Comparison of ENCODE assay signal across 15 cellular contexts in genomic region chr16:9109255-9109654, GRCh38. TPM values are rescaled to one million over a fixed set of nuclear protein-coding genes. Genes with fewer than 3 reads are reported as not detected.
DNase-seq lines count a peak whose midpoint lies in the region; ATAC-seq and TF ChIP-seq lines count a peak whose summit lies in the region.
"Had no signal": no experiment of that assay in that cellular context is flagged by ENCODE, and none has a peak within 500 bp of the region (broad histone marks: within the 10 kb centered on the region; RNA-seq: fewer than 3 reads in every experiment).

No MANE protein-coding gene starts in this region.

- no TSS peak for BruUV-seq in IMR-90 (replicated peaks; lab: Mats Ljungman, UMichigan)

- H3K4me1 ChIP-seq in CD4-positive, alpha-beta memory T cell (ENCODE audit: insufficient read depth, low read length) = peaks cover 99% of the 10 kb centered on the region
- H3K4me1 ChIP-seq in IMR-90 (ENCODE audit: control insufficient read depth, insufficient read depth, low read length) = peaks cover 32% of the 10 kb centered on the region

- no peak for TF ChIP-seq RAD21 in IMR-90 (IDR thresholded peaks at IDR 0.05; ENCODE audit: low read length)

- H2BK15ac ChIP-seq in IMR-90 (ENCODE audit: low read depth, low read length) = no peak overlapping the region

- peaks cover 0 to 52% of the 10 kb centered on the region in 2 experiments; a peak in 2 of 4 replicates for H3K79me1 ChIP-seq in IMR-90 (ENCODE audit: low read depth in 1 of 2, low read length in 2 of 2)

- no peak overlapping the region for H3K18ac ChIP-seq in IMR-90 (ENCODE audit: low read depth, low read length)

- no peak for TF ChIP-seq CTCF in IMR-90 (conservative IDR thresholded peaks at IDR 0.05; ENCODE audit: low read depth, low read length)
- no peak for TF ChIP-seq CTCF in osteocyte (IDR thresholded peaks at IDR 0.05)

- no peak for ATAC-seq in IMR-90 (ENCODE audit: low read depth)
- no peak for ATAC-seq in effector memory CD8-positive, alpha-beta T cell (replicated peaks)
- ATAC-seq: stimulated activated memory B cell treated with anti-CD40 and anti-IgM and Interleukin-4, amounts not matched to agents 10 μg/mL and 1 μg/mL and 100 μg/mL, for 72 hours had no signal

- dilution Hi-C loops in IMR-90 (cut with HindIII; ENCODE audit: low sequenced_read_pairs, unreplicated experiment) = no loop called here

- no peak overlapping the region for H3K4ac ChIP-seq in IMR-90 (ENCODE audit: low read depth, low read length)

- no peaks in the 10 kb centered on the region for H3K9me3 ChIP-seq in CD4-positive, alpha-beta memory T cell (ENCODE audit: control insufficient read depth in 1 of 2, low read length in 2 of 2)
- no peaks in the 10 kb centered on the region for H3K9me3 ChIP-seq in IMR-90 (ENCODE audit: control insufficient read depth, insufficient read depth, low read length)

- H2AK9ac ChIP-seq in IMR-90 (replicated peaks; ENCODE audit: low read depth, low read length, poor library complexity) = no peak overlapping the region

- POLR2A ChIA-PET in CD4-positive, alpha-beta memory T cell (lab: Charles Lee; ENCODE audit: partially characterized antibody) = interaction anchor here (1.1 to 1.8 kb wide), 2 partner anchors 18 to 190 kb away, joined by 3 to 7 read pairs; partner anchors contain the start of gene HAPSTR1
- POLR2A ChIA-PET in IMR-90 (lab: Charles Lee; ENCODE audit: unreplicated experiment) = no interaction called here
- POLR2A ChIA-PET in activated CD4-positive, alpha-beta T cell treated with anti-CD3 and anti-CD28 coated beads, Interleukin-2, amount 10 ng/mL, durations not matched to agents 7 days and 5 days (lab: Charles Lee) = no interaction called here

- H3K36me3 ChIP-seq in CD4-positive, alpha-beta memory T cell (ENCODE audit: insufficient read depth, low read length) = peaks cover 42% of the 10 kb centered on the region
- peaks cover 37% of the 10 kb centered on the region for H3K36me3 ChIP-seq in IMR-90 (ENCODE audit: control insufficient read depth, insufficient read depth, low read length)

- H2BK5ac ChIP-seq in IMR-90 (ENCODE audit: low read depth, low read length, poor library complexity, severe bottlenecking) = no peak overlapping the region

- peaks cover 27% of the 10 kb centered on the region for H3K9me1 ChIP-seq in IMR-90 (ENCODE audit: insufficient read depth, low read length)

- H3K27me3 ChIP-seq in CD4-positive, alpha-beta memory T cell (ENCODE audit: insufficient read depth, low read length) = no peaks in the 10 kb centered on the region
- no peaks in the 10 kb centered on the region for H3K27me3 ChIP-seq in IMR-90 (ENCODE audit: control insufficient read depth, insufficient read depth, low read length)

- DNase-seq in CD4-positive, alpha-beta memory T cell = no peak
- DNase-seq in IMR-90 = no peak
- DNase-seq in effector memory CD8-positive, alpha-beta T cell = no peak
- no peak for DNase-seq in osteocyte (ENCODE audit: extremely low spot score, unreplicated experiment)
- no peak for DNase-seq in kidney glomerular epithelial cell (lab: John Stamatoyannopoulos, UW)
- no peak for DNase-seq in HPDE6-E6E7 (ENCODE audit: extremely low spot score)
- no peak for DNase-seq in NCI-H128 (lab: John Stamatoyannopoulos, UW; ENCODE audit: unreplicated experiment)
- DNase-seq in activated CD4-positive, alpha-beta T cell treated with anti-CD3 and anti-CD28 coated beads, Interleukin-2, amount 10 ng/mL, durations not matched to agents 7 days and 5 days = no peak
- DNase-seq: activated CD4-positive, alpha-beta T cell treated with anti-CD3 and anti-CD28 coated beads for 48 hours; activated effector memory CD4-positive, alpha-beta T cell treated with anti-CD3 and anti-CD28 coated beads, Interleukin-2, amount 50 U/mL, for 16 hours; NCI-H1694 treated with DMSO at 0.1 percent for 48 hours; stimulated activated CD4-positive, alpha-beta T cell treated with anti-CD3 and anti-CD28 coated beads, Interleukin-4, amount 100 ng/mL, for 24 hours; T-helper 2 cell had no signal

- peaks cover 37 to 83% of the 10 kb centered on the region in 2 donors for H3K36me3 Mint-ChIP-seq in CD4-positive, alpha-beta memory T cell
- H3K36me3 Mint-ChIP-seq in effector memory CD8-positive, alpha-beta T cell (ENCODE audit: insufficient read depth) = peaks cover 97% of the 10 kb centered on the region
- H3K36me3 Mint-ChIP-seq in osteocyte (ENCODE audit: unreplicated experiment) = peaks cover 46% of the 10 kb centered on the region
- peaks cover 78% of the 10 kb centered on the region for H3K36me3 Mint-ChIP-seq in activated CD4-positive, alpha-beta T cell treated with anti-CD3 and anti-CD28 coated beads, Interleukin-2, amount 10 ng/mL, durations not matched to agents 7 days and 5 days (ENCODE audit: low read depth)

- no peak overlapping the region for H2AK5ac ChIP-seq in IMR-90 (ENCODE audit: low read depth, low read length)

- H4K91ac ChIP-seq in IMR-90 (ENCODE audit: insufficient read depth, low read depth, low read length) = no peak overlapping the region

- TF ChIP-seq POLR2A in IMR-90 (IDR thresholded peaks at IDR 0.05; ENCODE audit: low read depth, low read length) = no peak

- H2BK20ac ChIP-seq in IMR-90 (ENCODE audit: low read depth, low read length) = no peak overlapping the region

- no peaks in the 10 kb centered on the region for H3K27me3 Mint-ChIP-seq in CD4-positive, alpha-beta memory T cell
- H3K27me3 Mint-ChIP-seq in effector memory CD8-positive, alpha-beta T cell = no peaks in the 10 kb centered on the region
- no peaks in the 10 kb centered on the region for H3K27me3 Mint-ChIP-seq in osteocyte (ENCODE audit: unreplicated experiment)
- H3K27me3 Mint-ChIP-seq in activated CD4-positive, alpha-beta T cell treated with anti-CD3 and anti-CD28 coated beads, Interleukin-2, amount 10 ng/mL, durations not matched to agents 7 days and 5 days = no peaks in the 10 kb centered on the region
- H3K27me3 Mint-ChIP-seq: stimulated activated memory B cell treated with anti-CD40 and anti-IgM and Interleukin-4, amounts not matched to agents 10 μg/mL and 1 μg/mL and 100 μg/mL, for 72 hours had no signal

- no peak overlapping the region for H4K8ac ChIP-seq in IMR-90 (ENCODE audit: low read depth in 2 of 2, low read length in 2 of 2)

- H3K9ac ChIP-seq in IMR-90 (ENCODE audit: low read depth, low read length) = no peak overlapping the region

- WGBS in IMR-90 (ENCODE audit: extremely low coverage in 2 of 2, insufficient read length in 1 of 2), 2 experiments = 53% methylated on average over 3 of the region's 4 CpGs; no CpG with 5 or more reads in 1 of the 2 experiments

- H4K5ac ChIP-seq in IMR-90 (ENCODE audit: low read depth, low read length) = no peak overlapping the region

- CTCF ChIA-PET in CD4-positive, alpha-beta memory T cell (lab: Charles Lee; ENCODE audit: partially characterized antibody) = interaction anchor here (0.7 kb wide), 1 partner anchor 260 kb away, joined by 4 read pairs; no protein-coding TSS in a partner anchor
- CTCF ChIA-PET in IMR-90 (lab: Yijun Ruan, JAX) = no interaction called here
- CTCF ChIA-PET in activated CD4-positive, alpha-beta T cell treated with anti-CD3 and anti-CD28 coated beads, Interleukin-2, amount 10 ng/mL, durations not matched to agents 7 days and 5 days (lab: Charles Lee) = interaction anchor here (0.6 kb wide), 1 partner anchor 30 kb away, joined by 3 read pairs; no protein-coding TSS in a partner anchor

- H3K56ac ChIP-seq in IMR-90 (ENCODE audit: extremely low read depth, insufficient read depth, low read length) = no peak overlapping the region

- peak overlapping the region in 6 of 7 donors; percentile 5 to 83 (median 68) for H3K27ac Mint-ChIP-seq in CD4-positive, alpha-beta memory T cell
- H3K27ac Mint-ChIP-seq in effector memory CD8-positive, alpha-beta T cell = peak overlapping the region in 1 of 2 donors; percentile 83
- H3K27ac Mint-ChIP-seq in osteocyte (ENCODE audit: unreplicated experiment) = peak overlapping the region; percentile 14
- H3K27ac Mint-ChIP-seq in activated CD4-positive, alpha-beta T cell treated with anti-CD3 and anti-CD28 coated beads, Interleukin-2, amount 10 ng/mL, durations not matched to agents 7 days and 5 days = no peak overlapping the region
- H3K27ac Mint-ChIP-seq: stimulated activated memory B cell treated with anti-CD40 and anti-IgM and Interleukin-4, amounts not matched to agents 10 μg/mL and 1 μg/mL and 100 μg/mL, for 72 hours had no signal

- peaks cover 73 to 98% (median 88%) of the 10 kb centered on the region in 4 donors for H3K4me1 Mint-ChIP-seq in CD4-positive, alpha-beta memory T cell
- H3K4me1 Mint-ChIP-seq in effector memory CD8-positive, alpha-beta T cell (ENCODE audit: low read depth in 2 of 2) = peaks cover 63 to 80% of the 10 kb centered on the region in 2 donors
- H3K4me1 Mint-ChIP-seq in osteocyte (ENCODE audit: unreplicated experiment) = peaks cover 84% of the 10 kb centered on the region
- H3K4me1 Mint-ChIP-seq in activated CD4-positive, alpha-beta T cell treated with anti-CD3 and anti-CD28 coated beads, Interleukin-2, amount 10 ng/mL, durations not matched to agents 7 days and 5 days = peaks cover 75% of the 10 kb centered on the region

- H3K27ac ChIP-seq in CD4-positive, alpha-beta memory T cell (ENCODE audit: low read depth, low read length) = no peak overlapping the region
- H3K27ac ChIP-seq in IMR-90 (ENCODE audit: insufficient read depth, low read length) = peak overlapping the region; percentile 11; the same call in 1 of the 2 replicates
- H3K27ac ChIP-seq: RWPE1 had no signal

- intact Hi-C loops in CD4-positive, alpha-beta memory T cell (cut with micrococcal nuclease) = loop anchor here (2.0 kb wide), 1 partner anchor 14 kb away; no protein-coding TSS in a partner anchor
- intact Hi-C loops in IMR-90 (cut with micrococcal nuclease) = loop anchor here (5.0 kb wide), 1 partner anchor 147 kb away; the partner anchor contains the start of gene USP7

- no peak overlapping the region for H2AFZ ChIP-seq in IMR-90 (replicated peaks; ENCODE audit: low read length, poor library complexity)

- H3K4me2 ChIP-seq in IMR-90 (ENCODE audit: low read depth, low read length) = peak overlapping the region; percentile 8

- in situ Hi-C loops in IMR-90 (cut with MboI; ENCODE audit: low sequenced_read_pairs) = loop anchor here (25.0 kb wide), 1 partner anchor 1828 kb away; the partner anchor contains the start of genes CLEC16A and DEXI

- no peak overlapping the region for H2BK120ac ChIP-seq in IMR-90 (ENCODE audit: low read depth, low read length)

- H4K20me1 ChIP-seq in IMR-90 (ENCODE audit: insufficient read depth, low read length) = peaks cover 100% of the 10 kb centered on the region

- no peaks in the 10 kb centered on the region for H3K9me3 Mint-ChIP-seq in CD4-positive, alpha-beta memory T cell
- H3K9me3 Mint-ChIP-seq in effector memory CD8-positive, alpha-beta T cell = no peaks in the 10 kb centered on the region
- H3K9me3 Mint-ChIP-seq in osteocyte (ENCODE audit: unreplicated experiment) = no peaks in the 10 kb centered on the region
- H3K9me3 Mint-ChIP-seq in activated CD4-positive, alpha-beta T cell treated with anti-CD3 and anti-CD28 coated beads, Interleukin-2, amount 10 ng/mL, durations not matched to agents 7 days and 5 days = no peaks in the 10 kb centered on the region
- H3K9me3 Mint-ChIP-seq: stimulated activated memory B cell treated with anti-CD40 and anti-IgM and Interleukin-4, amounts not matched to agents 10 μg/mL and 1 μg/mL and 100 μg/mL, for 72 hours had no signal

- H3K14ac ChIP-seq in IMR-90 (replicated peaks; ENCODE audit: low read depth, low read length) = peak overlapping the region; percentile 26; the same call in 1 of the 2 replicates

- peak overlapping the region; percentile 46; the same call in 1 of the 2 replicates for H3K23ac ChIP-seq in IMR-90 (ENCODE audit: low read depth, low read length)

- H3K4me3 ChIP-seq in CD4-positive, alpha-beta memory T cell (ENCODE audit: low read length in 2 of 2) = no peak overlapping the region
- H3K4me3 ChIP-seq in IMR-90 (ENCODE audit: insufficient read depth, low read depth, low read length) = no peak overlapping the region

- peak overlapping the region in 7 of 8 donors; percentile 34 to 79 (median 57) for H3K4me3 Mint-ChIP-seq in CD4-positive, alpha-beta memory T cell
- peak overlapping the region; percentile 50 to 79 for H3K4me3 Mint-ChIP-seq in effector memory CD8-positive, alpha-beta T cell
- no peak overlapping the region for H3K4me3 Mint-ChIP-seq in osteocyte (ENCODE audit: unreplicated experiment)
- H3K4me3 Mint-ChIP-seq in activated CD4-positive, alpha-beta T cell treated with anti-CD3 and anti-CD28 coated beads, Interleukin-2, amount 10 ng/mL, durations not matched to agents 7 days and 5 days = no peak overlapping the region

RNA-seq across cellular contexts. Expression of gene HAPSTR1, which starts 17.8 kb away (rescaled TPM):
- 10 to 100 TPM; 89.6 to 90.5 TPM for total RNA-seq in CD4-positive, alpha-beta memory T cell
- polyA plus RNA-seq in CD4-positive, alpha-beta memory T cell = 10 to 100 TPM in 1 of 2 donors, 1 to 10 TPM in 1; 7.2 to 21.1 TPM
- 56.5 and 81.9 TPM in 2 replicates for total RNA-seq in IMR-90 (2012; rRNA removed)
- 18.4 and 22.2 TPM in 2 replicates for polyA plus RNA-seq in IMR-90 (2012; rRNA removed)
- 5.9 and 7.3 TPM in 2 replicates for polyA plus RNA-seq in IMR-90 (2012; cell fraction: cytosol; rRNA removed)
- 5.7 and 23.8 TPM in 2 replicates for polyA plus RNA-seq in IMR-90 (2012; cell fraction: nucleus; rRNA removed; ENCODE audit: low replicate concordance)
- 73.4 and 80.2 TPM in 2 replicates for total RNA-seq in osteocyte
- 10 to 100 TPM; 55.0 to 55.6 TPM for total RNA-seq in activated CD4-positive, alpha-beta T cell treated with anti-CD3 and anti-CD28 coated beads, Interleukin-2, amount 10 ng/mL, durations not matched to agents 7 days and 5 days

Comparison
In these comparisons a context has a peak if more than half of its experiments do, and no peak if none do; other contexts are left out.
1. H3K4me3 Mint-ChIP-seq: peak in CD4-positive, alpha-beta memory T cell (7 of 8) and effector memory CD8-positive, alpha-beta T cell (2 of 2); none in osteocyte (single experiment) and activated CD4-positive, alpha-beta T cell treated with anti-CD3 and anti-CD28 coated beads, Interleukin-2, amount 10 ng/mL, durations not matched to agents 7 days and 5 days (single experiment).